ENCODE assay signal across 32 cellular contexts in the genomic region with DNA sequence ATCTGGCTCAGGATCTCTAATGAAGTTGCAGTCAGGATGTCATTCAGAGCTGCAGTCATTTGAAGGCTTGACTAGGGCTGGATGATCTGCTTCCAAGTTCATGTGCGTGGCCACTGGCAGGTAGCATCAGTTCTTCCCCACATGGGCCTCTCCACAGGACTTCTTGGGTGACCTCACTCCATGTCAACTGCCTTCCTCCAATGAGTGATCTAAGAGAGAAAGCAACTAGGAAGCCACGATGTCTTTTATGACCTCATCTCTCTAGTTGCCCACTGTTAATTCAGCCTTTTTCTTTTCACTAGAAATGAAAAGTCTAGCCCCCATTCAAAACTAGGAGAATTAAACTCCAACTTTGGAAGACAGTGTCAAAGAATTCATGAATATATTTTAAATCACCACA.
"Had no signal": no experiment of that assay in that cellular context is flagged by ENCODE, and none has a peak within 500 bp of the region (broad histone marks: within the 10 kb centered on the region; RNA-seq: fewer than 3 reads in every experiment).

No MANE protein-coding gene starts in this region.

- ATAC-seq: activated CD8-positive, alpha-beta T cell treated with anti-CD3 and anti-CD28 coated beads for 36 hours; activated T-cell treated with anti-CD3 and anti-CD28 coated beads, Interleukin-2, amount 50 U/mL, for 4 hours; activated T-helper 17 cell treated with anti-CD3 and anti-CD28 coated beads, Interleukin-2, amount 50 U/mL, for 72 hours; effector memory CD8-positive, alpha-beta T cell; foreskin keratinocyte; gastrocnemius medialis; heart right ventricle; WTC11 had no signal

- H3K4me3 ChIP-seq: esophagus muscularis mucosa, gastrocnemius medialis, heart right ventricle, hepatocyte had no signal

- H3K27me3 ChIP-seq: brain microvascular endothelial cell, esophagus muscularis mucosa, foreskin keratinocyte, gastrocnemius medialis, heart right ventricle had no signal

- H3K4me2 ChIP-seq: hepatocyte had no signal

- FAIRE-seq: astrocyte had no signal

- H3K36me3 ChIP-seq: brain microvascular endothelial cell, esophagus muscularis mucosa, gastrocnemius medialis, heart right ventricle had no signal

- H3K27ac Mint-ChIP-seq: activated CD8-positive, alpha-beta T cell treated with anti-CD3 and anti-CD28 coated beads for 36 hours; activated naive CD8-positive, alpha-beta T cell; activated T-helper 17 cell treated with anti-CD3 and anti-CD28 coated beads, Interleukin-2, amount 50 U/mL, for 72 hours; effector memory CD8-positive, alpha-beta T cell; WTC11 had no signal

- H2AFZ ChIP-seq: hepatocyte had no signal

- H3K9me3 ChIP-seq: esophagus muscularis mucosa, gastrocnemius medialis, heart right ventricle had no signal

- H3K27ac ChIP-seq: brain microvascular endothelial cell, esophagus muscularis mucosa, foreskin keratinocyte, gastrocnemius medialis, heart right ventricle, hepatocyte, VCaP had no signal

- H3K9me3 Mint-ChIP-seq: activated CD8-positive, alpha-beta T cell treated with anti-CD3 and anti-CD28 coated beads for 36 hours; activated T-cell treated with anti-CD3 and anti-CD28 coated beads, Interleukin-2, amount 50 U/mL, for 4 hours; activated T-helper 17 cell treated with anti-CD3 and anti-CD28 coated beads, Interleukin-2, amount 50 U/mL, for 72 hours; effector memory CD8-positive, alpha-beta T cell; WTC11 had no signal

- H3K4me1 ChIP-seq: esophagus muscularis mucosa, foreskin keratinocyte, gastrocnemius medialis, heart right ventricle had no signal

- H3K36me3 Mint-ChIP-seq: activated naive CD8-positive, alpha-beta T cell; WTC11 had no signal

- H3K4me3 Mint-ChIP-seq: activated CD8-positive, alpha-beta T cell treated with anti-CD3 and anti-CD28 coated beads for 36 hours; activated naive CD8-positive, alpha-beta T cell; activated T-cell treated with anti-CD3 and anti-CD28 coated beads, Interleukin-2, amount 50 U/mL, for 4 hours; activated T-helper 17 cell treated with anti-CD3 and anti-CD28 coated beads, Interleukin-2, amount 50 U/mL, for 72 hours; effector memory CD8-positive, alpha-beta T cell; WTC11 had no signal

- DNase-seq: activated CD4-positive, alpha-beta T cell treated with anti-CD3 and anti-CD28 coated beads for 1 hour; activated CD4-positive, alpha-beta T cell treated with anti-CD3 and anti-CD28 coated beads for 4 hours; activated CD4-positive, alpha-beta T cell treated with anti-CD3 and anti-CD28 coated beads, Interleukin-2, amount 50 U/mL, for 1 hour; activated CD4-positive, alpha-beta T cell treated with anti-CD3 and anti-CD28 coated beads, Interleukin-2, amount 50 U/mL, for 48 hours; activated CD8-positive, alpha-beta memory T cell treated with anti-CD3 and anti-CD28 coated beads for 24 hours; activated CD8-positive, alpha-beta T cell treated with anti-CD3 and anti-CD28 coated beads for 36 hours; activated effector memory CD4-positive, alpha-beta T cell treated with Interleukin-2 at 50 U/mL for 16 hours; activated gamma-delta T cell treated with Interleukin-2 at 50 U/mL for 16 hours; activated naive CD4-positive, alpha-beta T cell treated with anti-CD3 and anti-CD28 coated beads, Interleukin-2, amount 50 U/mL, for 16 hours; activated naive CD4-positive, alpha-beta T cell treated with Interleukin-2 at 50 U/mL for 16 hours; activated T-cell treated with anti-CD3 and anti-CD28 coated beads, Interleukin-2, amount 50 U/mL, for 4 hours; amniotic stem cell; anterior cingulate cortex; brain microvascular endothelial cell; caudate nucleus; cortex of kidney; dermis blood vessel endothelial cell; effector CD4-positive, alpha-beta T cell; effector memory CD8-positive, alpha-beta T cell; erythroblast; foreskin keratinocyte; gastrocnemius medialis; glutamatergic neuron; heart right ventricle; T-helper 2 cell had no signal

- H3K4me1 Mint-ChIP-seq: activated T-helper 17 cell treated with anti-CD3 and anti-CD28 coated beads, Interleukin-2, amount 50 U/mL, for 72 hours had no signal

- H3K79me2 ChIP-seq: hepatocyte had no signal
